ENCODE assay signal across 8 cellular contexts in genomic region chr12:53208877-53209463, GRCh38. TPM values are rescaled to one million over a fixed set of nuclear protein-coding genes. Genes with fewer than 3 reads are reported as not detected.
A peak's percentile ranks its signal among the peaks of the same experiment; 100 is the strongest.
DNase-seq lines count a peak whose midpoint lies in the region; TF ChIP-seq lines count a peak whose summit lies in the region.

No MANE protein-coding gene starts in this region.

- 50 to 63% methylated on average over 7 of the region's 7 CpGs for WGBS in tibial nerve, 2 donors

- no peaks in the 10 kb centered on the region for H3K9me3 ChIP-seq in tibial nerve

- H3K27me3 Mint-ChIP-seq in activated naive CD4-positive, alpha-beta T cell treated with anti-CD3 and anti-CD28 coated beads, Interleukin-2, amount 10 ng/mL, durations not matched to agents 7 days and 5 days = no peaks in the 10 kb centered on the region
- no peaks in the 10 kb centered on the region for H3K27me3 Mint-ChIP-seq in IgD-negative memory B cell
- no peaks in the 10 kb centered on the region for H3K27me3 Mint-ChIP-seq in activated naive CD8-positive, alpha-beta T cell
- H3K27me3 Mint-ChIP-seq in nephron progenitor cell (ENCODE audit: low read depth, poor library complexity) = peaks cover 10% of the 10 kb centered on the region

- peak overlapping the region in 1 of 4 donors; percentile 2 for H3K4me3 ChIP-seq in tibial nerve

- H3K4me3 Mint-ChIP-seq in activated naive CD4-positive, alpha-beta T cell treated with anti-CD3 and anti-CD28 coated beads, Interleukin-2, amount 10 ng/mL, durations not matched to agents 7 days and 5 days = peak overlapping the region; percentile 77
- H3K4me3 Mint-ChIP-seq in IgD-negative memory B cell = peak overlapping the region; percentile 47 to 97 (median 93)
- peak overlapping the region; percentile 76 for H3K4me3 Mint-ChIP-seq in activated naive CD8-positive, alpha-beta T cell
- no peak overlapping the region for H3K4me3 Mint-ChIP-seq in nephron progenitor cell

- no peak for TF ChIP-seq CTCF in tibial nerve (IDR thresholded peaks at IDR 0.05)
- no peak for TF ChIP-seq CTCF in nephron progenitor cell (IDR thresholded peaks at IDR 0.05)

- no peak for TF ChIP-seq POLR2A in tibial nerve (IDR thresholded peaks at IDR 0.05)

- H3K4me1 Mint-ChIP-seq in activated naive CD4-positive, alpha-beta T cell treated with anti-CD3 and anti-CD28 coated beads, Interleukin-2, amount 10 ng/mL, durations not matched to agents 7 days and 5 days = peaks cover 80% of the 10 kb centered on the region
- H3K4me1 Mint-ChIP-seq in IgD-negative memory B cell (peaks cover 31 to 45% (median 35%) of the 10 kb centered on the region in 3 donors), nephron progenitor cell (peaks cover 25% of the 10 kb centered on the region)
- peaks cover 72% of the 10 kb centered on the region for H3K4me1 Mint-ChIP-seq in activated naive CD8-positive, alpha-beta T cell (ENCODE audit: low read depth)

- peaks cover 0 to 49% (median 4%) of the 10 kb centered on the region in 3 donors for H3K36me3 ChIP-seq in tibial nerve

- no peak for TF ChIP-seq EP300 in tibial nerve (IDR thresholded peaks at IDR 0.05)

- peak; percentile 70 for DNase-seq in activated naive CD4-positive, alpha-beta T cell treated with anti-CD3 and anti-CD28 coated beads, Interleukin-2, amount 10 ng/mL, durations not matched to agents 7 days and 5 days
- DNase-seq in activated naive CD4-positive, alpha-beta T cell treated with anti-CD3 and anti-CD28 coated beads, Interleukin-2, amount 50 U/mL, for 16 hours = no peak
- DNase-seq in tibial nerve (ENCODE audit: low spot score in 2 of 2) (no peak), NCI-H1417 treated with DMSO at 0.1 percent for 48 hours (lab: John Stamatoyannopoulos, UW) (no peak), nephron progenitor cell (no peak), NCI-H2107 treated with DMSO at 0.1 percent for 48 hours (lab: John Stamatoyannopoulos, UW; ENCODE audit: unreplicated experiment) (no peak)

- peak overlapping the region; percentile 88 for H3K27ac Mint-ChIP-seq in activated naive CD4-positive, alpha-beta T cell treated with anti-CD3 and anti-CD28 coated beads, Interleukin-2, amount 10 ng/mL, durations not matched to agents 7 days and 5 days
- H3K27ac Mint-ChIP-seq in IgD-negative memory B cell (peak overlapping the region; percentile 39 to 93 (median 91)), nephron progenitor cell (no peak overlapping the region)
- peak overlapping the region; percentile 89 for H3K27ac Mint-ChIP-seq in activated naive CD8-positive, alpha-beta T cell

- H3K27ac ChIP-seq in tibial nerve = peak overlapping the region in 3 of 4 donors; percentile 8 to 64 (median 57)

- CTCF ChIA-PET in activated naive CD4-positive, alpha-beta T cell treated with anti-CD3 and anti-CD28 coated beads, Interleukin-2, amount 10 ng/mL, durations not matched to agents 7 days and 5 days (lab: Charles Lee) = interaction anchor here (0.6 to 13.8 kb wide), 12 partner anchors 10 to 300 kb away, joined by 3 to 250 read pairs (median 4); partner anchors contain the start of gene PFDN5

- H3K27me3 ChIP-seq in tibial nerve = no peaks in the 10 kb centered on the region

- H3K9me3 Mint-ChIP-seq in activated naive CD4-positive, alpha-beta T cell treated with anti-CD3 and anti-CD28 coated beads, Interleukin-2, amount 10 ng/mL, durations not matched to agents 7 days and 5 days = no peaks in the 10 kb centered on the region
- H3K9me3 Mint-ChIP-seq in IgD-negative memory B cell (no peaks in the 10 kb centered on the region), nephron progenitor cell (no peaks in the 10 kb centered on the region)
- H3K9me3 Mint-ChIP-seq in activated naive CD8-positive, alpha-beta T cell (ENCODE audit: low read depth) = no peaks in the 10 kb centered on the region

- H3K36me3 Mint-ChIP-seq in activated naive CD4-positive, alpha-beta T cell treated with anti-CD3 and anti-CD28 coated beads, Interleukin-2, amount 10 ng/mL, durations not matched to agents 7 days and 5 days = peaks cover 58% of the 10 kb centered on the region
- H3K36me3 Mint-ChIP-seq in IgD-negative memory B cell (peaks cover 6% of the 10 kb centered on the region), nephron progenitor cell (ENCODE audit: low read depth) (peaks cover 8% of the 10 kb centered on the region)
- H3K36me3 Mint-ChIP-seq in activated naive CD8-positive, alpha-beta T cell = no peaks in the 10 kb centered on the region

- peaks cover 0 to 46% (median 18%) of the 10 kb centered on the region in 4 donors for H3K4me1 ChIP-seq in tibial nerve

RNA-seq across cellular contexts. Expression of gene ITGB7, which starts 1.9 kb away (rescaled TPM):
- 238 TPM for polyA plus RNA-seq in IgD-negative memory B cell
- total RNA-seq in tibial nerve = 10 to 100 TPM in 2 of 4 donors, 1 to 10 TPM in 2; 3.6 to 15.1 (median 8.9) TPM

RNA-seq across cellular contexts. Expression of gene RARG, which starts 23.0 kb away (rescaled TPM):
- 4.8 TPM for polyA plus RNA-seq in IgD-negative memory B cell
- 10 to 100 TPM; 28.0 to 32.3 (median 31.4) TPM for total RNA-seq in tibial nerve

RNA-seq across cellular contexts. Expression of gene CSAD, which starts 28.2 kb away (rescaled TPM):
- polyA plus RNA-seq in IgD-negative memory B cell = 0.58 TPM
- total RNA-seq in tibial nerve = 10 to 100 TPM; 52.4 to 90.6 (median 78.7) TPM

RNA-seq across cellular contexts. Expression of gene ZNF740, which starts 28.4 kb away (rescaled TPM):
- polyA plus RNA-seq in IgD-negative memory B cell = 5.0 TPM
- 10 to 100 TPM; 10.2 to 67.7 (median 22.7) TPM for total RNA-seq in tibial nerve

RNA-seq across cellular contexts. Expression of gene ESPL1, which starts 59.1 kb away (rescaled TPM):
- not detected for polyA plus RNA-seq in IgD-negative memory B cell
- 1 to 10 TPM in 3 of 4 donors, not detected in 1; 2.2 to 8.7 (median 2.5) TPM for total RNA-seq in tibial nerve
